ENCODE assay signal across 1 cellular context in the genomic region with DNA sequence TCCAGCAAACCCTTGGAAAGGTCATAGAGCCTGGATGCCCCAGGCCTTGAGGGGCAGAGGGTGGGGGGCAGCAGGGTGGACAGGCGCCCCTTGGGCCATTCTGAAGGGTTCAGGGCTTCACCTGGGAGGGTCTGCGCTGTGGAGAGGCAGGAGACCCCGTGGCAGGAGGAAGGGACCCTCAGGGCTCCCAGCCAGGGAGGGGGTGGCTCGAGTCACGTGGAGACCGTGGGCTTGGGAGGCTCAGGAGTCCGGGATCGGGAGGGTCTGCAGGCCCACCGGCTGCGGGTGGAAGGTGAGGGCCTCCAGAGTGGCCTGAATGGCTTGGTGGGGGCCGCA.
TF ChIP-seq lines count a peak whose summit lies in the region.

No MANE protein-coding gene starts in this region.

TF ChIP-seq in A549, 52 proteins besides CTCF, POLR2A, EP300 and RAD21 (continued from another document):
- TF ChIP-seq, protein P1, sequence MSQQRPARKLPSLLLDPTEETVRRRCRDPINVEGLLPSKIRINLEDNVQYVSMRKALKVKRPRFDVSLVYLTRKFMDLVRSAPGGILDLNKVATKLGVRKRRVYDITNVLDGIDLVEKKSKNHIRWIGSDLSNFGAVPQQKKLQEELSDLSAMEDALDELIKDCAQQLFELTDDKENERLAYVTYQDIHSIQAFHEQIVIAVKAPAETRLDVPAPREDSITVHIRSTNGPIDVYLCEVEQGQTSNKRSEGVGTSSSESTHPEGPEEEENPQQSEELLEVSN (IDR thresholded peaks at IDR 0.05; ENCODE audit: borderline replicate concordance, low read depth), result no peak
- no peak for TF ChIP-seq POLR2AphosphoS2 (conservative IDR thresholded peaks at IDR 0.05; ENCODE audit: low read length)
- no peak for TF ChIP-seq NPAS2 (CRISPR knock-in tag; IDR thresholded peaks at IDR 0.05; ENCODE audit: borderline replicate concordance)
- TF ChIP-seq RCOR1 (IDR thresholded peaks at IDR 0.05; ENCODE audit: low read depth, low read length), result no peak
- TF ChIP-seq JUNB (IDR thresholded peaks at IDR 0.05), result no peak
- no peak for TF ChIP-seq MAFK (IDR thresholded peaks at IDR 0.05; ENCODE audit: partially characterized antibody)
- no peak for TF ChIP-seq JUN (IDR thresholded peaks at IDR 0.05)
- no peak for TF ChIP-seq SREBF2 (IDR thresholded peaks at IDR 0.05)
- TF ChIP-seq HOXB13 (CRISPR knock-in tag; IDR thresholded peaks at IDR 0.05; ENCODE audit: low read depth), result no peak
- no peak for TF ChIP-seq RARB (CRISPR knock-in tag; IDR thresholded peaks at IDR 0.05)
- TF ChIP-seq TP53 (CRISPR knock-in tag; IDR thresholded peaks at IDR 0.05), result no peak
- no peak for TF ChIP-seq KDM1A (IDR thresholded peaks at IDR 0.05; ENCODE audit: low read depth)
